Comparison of ENCODE assay signal across 27 cellular contexts in the genomic region with DNA sequence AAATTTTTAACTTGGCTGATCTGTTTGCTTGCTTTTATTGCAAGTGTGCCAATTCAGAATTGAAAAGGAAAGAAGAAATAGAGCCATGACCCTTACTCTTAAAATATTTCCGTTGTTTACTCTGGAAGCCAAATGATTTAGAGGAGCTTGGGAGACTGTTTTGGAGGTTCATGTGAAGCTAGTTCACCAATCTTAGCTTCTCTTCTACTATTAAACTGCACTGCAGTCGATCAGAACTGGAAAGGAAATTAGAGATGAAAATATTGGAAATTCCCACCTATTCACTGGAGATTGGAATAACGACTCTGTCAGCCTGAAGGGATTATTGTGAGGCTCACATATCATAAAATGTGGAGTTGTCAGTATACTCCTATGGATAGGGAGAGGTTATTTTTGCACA.
DNase-seq lines count a peak whose midpoint lies in the region; ATAC-seq, FAIRE-seq and TF ChIP-seq lines count a peak whose summit lies in the region.
"Had no signal": no experiment of that assay in that cellular context is flagged by ENCODE, and none has a peak within 500 bp of the region (broad histone marks: within the 10 kb centered on the region; RNA-seq: fewer than 3 reads in every experiment).

No MANE protein-coding gene starts in this region.

- H3K9me3 Mint-ChIP-seq in neural progenitor cell = no peaks in the 10 kb centered on the region
- H3K9me3 Mint-ChIP-seq in activated T-cell treated with anti-CD3 and anti-CD28 coated beads, Interleukin-2, amount 50 U/mL, for 4 hours = peaks cover 11% of the 10 kb centered on the region
- H3K9me3 Mint-ChIP-seq: activated CD4-positive, alpha-beta T cell treated with anti-CD3 and anti-CD28 coated beads, Interleukin-2, amount 10 ng/mL, durations not matched to agents 24 days and 14 days; activated T-helper 1 cell treated with anti-CD3 and anti-CD28 coated beads, Interleukin-12 subunit alpha, Interleukin-12 subunit beta, Interleukin-2, Interleukin-4 antibody, amounts not matched to agents 30 ng/mL and 10 ng/mL and 1 ng/mL, durations not matched to agents 14 hours and 24 hours and 36 hours had no signal

- dilution Hi-C loops in endothelial cell of umbilical vein (cut with MboI; ENCODE audit: extremely low pct_ligation_motif_present, low sequenced_read_pairs) = no loop called here

- DNase-seq in left ventricle myocardium inferior (no peak), Right ventricle myocardium inferior (ENCODE audit: missing footprints) (no peak), endothelial cell of umbilical vein (ENCODE audit: low read depth, low spot score) (peak; percentile 80), neural progenitor cell (ENCODE audit: low spot score) (no peak), kidney tubule cell (ENCODE audit: low spot score) (no peak), mesenteric fat pad (ENCODE audit: low spot score) (no peak), C1 segment of cervical spinal cord (lab: John Stamatoyannopoulos, UW) (no peak)
- DNase-seq in activated T-cell treated with anti-CD3 and anti-CD28 coated beads, Interleukin-2, amount 50 U/mL, for 4 hours = no peak
- DNase-seq: activated CD4-positive, alpha-beta T cell treated with anti-CD3 and anti-CD28 coated beads, Interleukin-2, amount 10 ng/mL, durations not matched to agents 24 days and 14 days; activated CD8-positive, alpha-beta memory T cell treated with anti-CD3 and anti-CD28 coated beads, Interleukin-2, amount 10 ng/mL, durations not matched to agents 7 days and 5 days; Caco-2; GOT3; left lung; NCI-H1417; NCI-H2081 treated with DMSO at 0.1 percent for 48 hours; NCI-H446 treated with DMSO at 0.1 percent for 48 hours; nucleus accumbens; right cardiac atrium; SJCRH30; substantia nigra; upper lobe of right lung had no signal

- H3K27me3 Mint-ChIP-seq in neural progenitor cell (ENCODE audit: insufficient read depth, low read depth) = no peaks in the 10 kb centered on the region
- H3K27me3 Mint-ChIP-seq in activated T-cell treated with anti-CD3 and anti-CD28 coated beads, Interleukin-2, amount 50 U/mL, for 4 hours (ENCODE audit: low read depth) = no peaks in the 10 kb centered on the region
- H3K27me3 Mint-ChIP-seq: activated CD4-positive, alpha-beta T cell treated with anti-CD3 and anti-CD28 coated beads, Interleukin-2, amount 10 ng/mL, durations not matched to agents 24 days and 14 days; activated CD8-positive, alpha-beta memory T cell treated with anti-CD3 and anti-CD28 coated beads, Interleukin-2, amount 10 ng/mL, durations not matched to agents 7 days and 5 days had no signal

- no peak for TF ChIP-seq POLR2A in endothelial cell of umbilical vein (IDR thresholded peaks at IDR 0.05; ENCODE audit: low read depth, low read length)

- H3K27ac ChIP-seq in left ventricle myocardium inferior (replicated peaks) (peak overlapping the region; percentile 37), endothelial cell of umbilical vein (ENCODE audit: insufficient read depth, low read depth, low read length) (peak overlapping the region; percentile 74), neural progenitor cell (no peak overlapping the region)
- H3K27ac ChIP-seq: A549, ascending aorta, HL-60, left lung, SJCRH30, upper lobe of right lung had no signal

- POLR2A ChIA-PET in endothelial cell of umbilical vein (lab: Charles Lee) = no interaction called here

- H3K36me3 Mint-ChIP-seq in neural progenitor cell = no peaks in the 10 kb centered on the region
- H3K36me3 Mint-ChIP-seq in activated T-cell treated with anti-CD3 and anti-CD28 coated beads, Interleukin-2, amount 50 U/mL, for 4 hours (ENCODE audit: insufficient read depth) = no peaks in the 10 kb centered on the region
- H3K36me3 Mint-ChIP-seq: activated CD8-positive, alpha-beta memory T cell treated with anti-CD3 and anti-CD28 coated beads, Interleukin-2, amount 10 ng/mL, durations not matched to agents 7 days and 5 days; activated naive CD4-positive, alpha-beta T cell treated with anti-CD3 and anti-CD28 coated beads, Interleukin-2, amount 50 U/mL, for 72 hours had no signal

- H3K9ac ChIP-seq in endothelial cell of umbilical vein (replicated peaks; ENCODE audit: extremely low read depth, insufficient read depth, low read length) = peak overlapping the region; percentile 67
- H3K9ac ChIP-seq in neural progenitor cell = no peak overlapping the region

- H4K20me1 ChIP-seq in endothelial cell of umbilical vein (replicated peaks; ENCODE audit: control insufficient read depth, extremely low read depth, insufficient read depth, low read length) (no peaks in the 10 kb centered on the region), neural progenitor cell (ENCODE audit: low read depth) (no peaks in the 10 kb centered on the region)

- H3K36me3 ChIP-seq in left ventricle myocardium inferior (peaks cover 5% of the 10 kb centered on the region), endothelial cell of umbilical vein (ENCODE audit: control insufficient read depth in 2 of 2, extremely low read depth in 1 of 2, insufficient read depth in 2 of 2, low read length in 2 of 2) (no peaks in the 10 kb centered on the region), neural progenitor cell (no peaks in the 10 kb centered on the region)
- H3K36me3 ChIP-seq: ascending aorta, left lung, SJCRH30, upper lobe of right lung had no signal

- TF ChIP-seq CTCF in left ventricle myocardium inferior (IDR thresholded peaks at IDR 0.05; ENCODE audit: borderline replicate concordance) (no peak), endothelial cell of umbilical vein (IDR thresholded peaks at IDR 0.05; ENCODE audit: extremely low read depth in 1 of 2, insufficient read depth in 1 of 2, low read depth in 1 of 2, low read length in 2 of 2) (no peak), neural progenitor cell (IDR thresholded peaks at IDR 0.05) (no peak)

- no peaks in the 10 kb centered on the region for H3K9me3 ChIP-seq in left ventricle myocardium inferior (replicated peaks)
- no peaks in the 10 kb centered on the region for H3K9me3 ChIP-seq in endothelial cell of umbilical vein (replicated peaks; ENCODE audit: control insufficient read depth, insufficient read depth, low read length)
- no peaks in the 10 kb centered on the region for H3K9me3 ChIP-seq in neural progenitor cell (ENCODE audit: low read depth)
- H3K9me3 ChIP-seq: A549, ascending aorta, Caco-2, left lung, SJCRH30, upper lobe of right lung had no signal

- H3K4me1 ChIP-seq in left ventricle myocardium inferior (peaks cover 20% of the 10 kb centered on the region), endothelial cell of umbilical vein (ENCODE audit: control insufficient read depth, extremely low read depth, insufficient read depth, low read length) (peaks cover 25% of the 10 kb centered on the region), neural progenitor cell (no peaks in the 10 kb centered on the region)
- H3K4me1 ChIP-seq: A549, ascending aorta, left lung, upper lobe of right lung had no signal

- intact Hi-C loops in left ventricle myocardium inferior (cut with micrococcal nuclease) = no loop called here
- intact Hi-C loops in Right ventricle myocardium inferior (cut with DNase I) = no loop called here
- intact Hi-C loops in endothelial cell of umbilical vein (cut with micrococcal nuclease) = loop anchor here (1.0 to 5.0 kb wide), 6 partner anchors 49 to 646 kb away; a partner anchor contains a TSS

- no peaks in the 10 kb centered on the region for H3K9me1 ChIP-seq in endothelial cell of umbilical vein (replicated peaks; ENCODE audit: control insufficient read depth, extremely low read depth, insufficient read depth, low read length)

- peaks cover 18% of the 10 kb centered on the region for H3K4me1 Mint-ChIP-seq in neural progenitor cell
- no peaks in the 10 kb centered on the region for H3K4me1 Mint-ChIP-seq in activated T-cell treated with anti-CD3 and anti-CD28 coated beads, Interleukin-2, amount 50 U/mL, for 4 hours (ENCODE audit: low read depth)
- H3K4me1 Mint-ChIP-seq: activated CD4-positive, alpha-beta T cell treated with anti-CD3 and anti-CD28 coated beads, Interleukin-2, amount 10 ng/mL, durations not matched to agents 24 days and 14 days; activated CD8-positive, alpha-beta memory T cell treated with anti-CD3 and anti-CD28 coated beads, Interleukin-2, amount 10 ng/mL, durations not matched to agents 7 days and 5 days had no signal

- H3F3A ChIP-seq in neural progenitor cell (ENCODE audit: low read depth) = no peaks in the 10 kb centered on the region

- H3K79me2 ChIP-seq in endothelial cell of umbilical vein (ENCODE audit: control insufficient read depth, insufficient read depth, low read length) (no peaks in the 10 kb centered on the region), neural progenitor cell (ENCODE audit: low read depth) (no peaks in the 10 kb centered on the region)

- H2AFZ ChIP-seq in endothelial cell of umbilical vein (ENCODE audit: low read depth, low read length) = peak overlapping the region; percentile 88
- peak overlapping the region; percentile 59 for H2AFZ ChIP-seq in neural progenitor cell (replicated peaks)

- ATAC-seq in Right ventricle myocardium inferior = no peak
- no peak for ATAC-seq in activated T-cell treated with anti-CD3 and anti-CD28 coated beads, Interleukin-2, amount 50 U/mL, for 4 hours
- ATAC-seq: A549; activated CD8-positive, alpha-beta memory T cell treated with anti-CD3 and anti-CD28 coated beads, Interleukin-2, amount 10 ng/mL, durations not matched to agents 7 days and 5 days; activated naive CD4-positive, alpha-beta T cell treated with anti-CD3 and anti-CD28 coated beads, Interleukin-2, amount 50 U/mL, for 72 hours; upper lobe of right lung had no signal

- H3K4me3 ChIP-seq in left ventricle myocardium inferior (no peak overlapping the region), endothelial cell of umbilical vein (replicated peaks in 1 of 3; ENCODE audit: insufficient read depth in 1 of 3, low read depth in 1 of 3, low read length in 3 of 3) (peak overlapping the region in 1 of 3 experiments; percentile 23), neural progenitor cell (no peak overlapping the region)
- H3K4me3 ChIP-seq: A549, ascending aorta, left lung, SJCRH30, upper lobe of right lung had no signal

- BruUV-seq in endothelial cell of umbilical vein (replicated peaks; lab: Mats Ljungman, UMichigan) = TSS peak; percentile 69

- no peaks in the 10 kb centered on the region for H3K27me3 ChIP-seq in left ventricle myocardium inferior (ENCODE audit: low read depth)
- H3K27me3 ChIP-seq in endothelial cell of umbilical vein (ENCODE audit: control insufficient read depth in 2 of 2, insufficient read depth in 2 of 2, low read length in 2 of 2) = no peaks in the 10 kb centered on the region
- H3K27me3 ChIP-seq in neural progenitor cell = no peaks in the 10 kb centered on the region
- H3K27me3 ChIP-seq: ascending aorta, left lung, SJCRH30, upper lobe of right lung had no signal

- CTCF ChIA-PET in endothelial cell of umbilical vein (lab: Charles Lee) = interaction anchor here (1.7 to 2.3 kb wide), 2 partner anchors 52 to 207 kb away, joined by 8 to 10 read pairs; no protein-coding TSS in a partner anchor

- H3K27ac Mint-ChIP-seq in neural progenitor cell = no peak overlapping the region
- H3K27ac Mint-ChIP-seq: activated CD4-positive, alpha-beta T cell treated with anti-CD3 and anti-CD28 coated beads, Interleukin-2, amount 10 ng/mL, durations not matched to agents 24 days and 14 days; activated CD8-positive, alpha-beta memory T cell treated with anti-CD3 and anti-CD28 coated beads, Interleukin-2, amount 10 ng/mL, durations not matched to agents 7 days and 5 days; activated naive CD4-positive, alpha-beta T cell treated with anti-CD3 and anti-CD28 coated beads, Interleukin-2, amount 50 U/mL, for 72 hours; activated T-helper 1 cell treated with anti-CD3 and anti-CD28 coated beads, Interleukin-12 subunit alpha, Interleukin-12 subunit beta, Interleukin-2, Interleukin-4 antibody, amounts not matched to agents 30 ng/mL and 10 ng/mL and 1 ng/mL, durations not matched to agents 14 hours and 24 hours and 36 hours; T-helper 1 cell treated with Interleukin-12 subunit alpha and Interleukin-12 subunit beta and Interleukin-4 antibody, amounts not matched to agents 30 μg/mL and 1 μg/mL, for 36 hours had no signal

- FAIRE-seq in endothelial cell of umbilical vein (lab: Jason Lieb, UNC) = peak; percentile 46
- FAIRE-seq: A549 had no signal

- no peak overlapping the region for H3K4me3 Mint-ChIP-seq in neural progenitor cell
- H3K4me3 Mint-ChIP-seq in activated T-cell treated with anti-CD3 and anti-CD28 coated beads, Interleukin-2, amount 50 U/mL, for 4 hours = no peak overlapping the region
- H3K4me3 Mint-ChIP-seq: activated CD4-positive, alpha-beta T cell treated with anti-CD3 and anti-CD28 coated beads, Interleukin-2, amount 10 ng/mL, durations not matched to agents 24 days and 14 days; activated CD8-positive, alpha-beta memory T cell treated with anti-CD3 and anti-CD28 coated beads, Interleukin-2, amount 10 ng/mL, durations not matched to agents 7 days and 5 days; activated T-helper 1 cell treated with anti-CD3 and anti-CD28 coated beads, Interleukin-12 subunit alpha, Interleukin-12 subunit beta, Interleukin-2, Interleukin-4 antibody, amounts not matched to agents 30 ng/mL and 10 ng/mL and 1 ng/mL, durations not matched to agents 14 hours and 24 hours and 36 hours; T-helper 1 cell treated with Interleukin-12 subunit alpha and Interleukin-12 subunit beta and Interleukin-4 antibody, amounts not matched to agents 30 μg/mL and 1 μg/mL, for 36 hours had no signal

- peak overlapping the region; percentile 92 for H3K4me2 ChIP-seq in endothelial cell of umbilical vein (ENCODE audit: insufficient read depth, low read length)
- H3K4me2 ChIP-seq in neural progenitor cell = no peak overlapping the region
- H3K4me2 ChIP-seq: A549 had no signal
